ENCODE assay signal across 8 cellular contexts in the genomic region with DNA sequence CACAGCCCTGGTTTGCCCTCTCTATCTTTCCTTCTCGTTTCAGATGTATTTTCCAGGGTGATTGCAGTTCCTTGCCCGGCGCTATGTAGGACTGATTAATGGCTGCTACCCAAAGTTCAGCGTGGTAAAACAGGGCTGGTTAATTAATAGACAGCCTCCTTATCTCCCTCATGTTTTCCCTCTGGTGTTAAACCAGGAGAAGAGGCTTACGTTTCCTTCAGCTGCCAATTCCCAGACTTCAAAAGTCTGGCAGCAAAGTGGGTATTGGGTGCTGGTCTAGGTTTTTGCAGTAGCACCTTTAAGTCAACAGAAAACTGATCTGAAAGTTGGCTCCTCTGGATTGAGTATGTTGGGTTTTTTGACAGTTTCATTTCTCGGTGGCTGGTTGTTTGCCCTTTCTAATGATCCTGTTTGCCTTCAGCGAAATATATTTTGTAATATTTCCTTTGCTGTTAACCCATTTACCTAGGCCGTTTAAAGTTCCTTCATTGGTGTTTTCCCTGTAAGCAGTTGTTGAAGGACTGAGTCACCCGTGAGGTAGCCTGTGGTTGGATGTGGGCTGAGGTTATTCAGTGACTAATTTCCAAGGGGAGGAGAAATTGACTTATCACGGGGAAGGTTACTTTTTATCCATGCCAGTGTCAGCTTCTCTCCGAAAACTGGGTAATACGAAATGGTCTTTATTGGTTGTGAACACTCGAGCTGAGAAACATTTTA.
DNase-seq lines count a peak whose midpoint lies in the region; ATAC-seq and TF ChIP-seq lines count a peak whose summit lies in the region.

No MANE protein-coding gene starts in this region.

- H3K36me3 ChIP-seq in MM.1S (replicated peaks; ENCODE audit: insufficient read depth, low read length) = no peaks in the 10 kb centered on the region
- no peaks in the 10 kb centered on the region for H3K36me3 ChIP-seq in liver (ENCODE audit: control insufficient read depth in 4 of 4, insufficient read depth in 3 of 4, low read depth in 1 of 4, low read length in 3 of 4)
- H3K36me3 ChIP-seq in tibial nerve = no peaks in the 10 kb centered on the region

- ATAC-seq in GM21528 (IDR thresholded peaks at IDR 0.05; ENCODE audit: low FRiP score, unreplicated experiment) = peak; percentile 46
- ATAC-seq in activated naive CD8-positive, alpha-beta T cell treated with anti-CD3 and anti-CD28 coated beads, Interleukin-2, amount 50 U/mL, for 24 hours = peak; percentile 91

- peaks cover 79% of the 10 kb centered on the region for H3K79me2 ChIP-seq in MM.1S (ENCODE audit: low read length)

- DNase-seq in EH (ENCODE audit: low read depth) (peak; percentile 91), MM.1S (peak; percentile 60), tibial nerve (ENCODE audit: low spot score in 2 of 2) (no peak), putamen (ENCODE audit: low spot score) (no peak), anterior cingulate cortex (lab: John Stamatoyannopoulos, UW) (no peak)
- DNase-seq in activated naive CD8-positive, alpha-beta T cell treated with anti-CD3 and anti-CD28 coated beads, Interleukin-2, amount 50 U/mL, for 24 hours = peak; percentile 61

- peaks cover 20% of the 10 kb centered on the region for H3F3A ChIP-seq in MM.1S (ENCODE audit: insufficient read depth, low read length)

- TF ChIP-seq EP300 in tibial nerve (IDR thresholded peaks at IDR 0.05) = peak in 1 of 2 donors; percentile 35

- peaks cover 16% of the 10 kb centered on the region for H3K27me3 Mint-ChIP-seq in activated naive CD8-positive, alpha-beta T cell treated with anti-CD3 and anti-CD28 coated beads, Interleukin-2, amount 50 U/mL, for 24 hours

- H3K27ac Mint-ChIP-seq in activated naive CD8-positive, alpha-beta T cell treated with anti-CD3 and anti-CD28 coated beads, Interleukin-2, amount 50 U/mL, for 24 hours = peak overlapping the region; percentile 84

- H3K4me1 Mint-ChIP-seq in activated naive CD8-positive, alpha-beta T cell treated with anti-CD3 and anti-CD28 coated beads, Interleukin-2, amount 50 U/mL, for 24 hours = peaks cover 44% of the 10 kb centered on the region

- H3K4me2 ChIP-seq in MM.1S (ENCODE audit: low read depth, low read length) = peak overlapping the region; percentile 89

- peaks cover 41% of the 10 kb centered on the region for H3K4me1 ChIP-seq in MM.1S (ENCODE audit: low read length)
- peaks cover 9 to 49% (median 17%) of the 10 kb centered on the region in 4 donors for H3K4me1 ChIP-seq in liver (ENCODE audit: control insufficient read depth in 4 of 4, insufficient read depth in 4 of 4, low read length in 3 of 4)
- H3K4me1 ChIP-seq in tibial nerve = peaks cover 0 to 27% (median 8%) of the 10 kb centered on the region in 4 donors

- no peaks in the 10 kb centered on the region for H3K27me3 ChIP-seq in MM.1S (replicated peaks; ENCODE audit: insufficient read depth, low read length)
- H3K27me3 ChIP-seq in liver (ENCODE audit: control insufficient read depth in 4 of 4, insufficient read depth in 4 of 4, low read length in 3 of 4) = no peaks in the 10 kb centered on the region
- H3K27me3 ChIP-seq in tibial nerve = no peaks in the 10 kb centered on the region

- H3K9me3 Mint-ChIP-seq in activated naive CD8-positive, alpha-beta T cell treated with anti-CD3 and anti-CD28 coated beads, Interleukin-2, amount 50 U/mL, for 24 hours = no peaks in the 10 kb centered on the region

- no peak for TF ChIP-seq POLR2A in tibial nerve (IDR thresholded peaks at IDR 0.05)

- H3K9me3 ChIP-seq in MM.1S (replicated peaks; ENCODE audit: insufficient read depth, low read length) (no peaks in the 10 kb centered on the region), liver (ENCODE audit: control insufficient read depth in 4 of 4, low read length in 3 of 4) (no peaks in the 10 kb centered on the region), tibial nerve (no peaks in the 10 kb centered on the region)

- H3K27ac ChIP-seq in MM.1S (ENCODE audit: low read length) = peak overlapping the region; percentile 55; the same call in 1 of the 2 replicates
- peak overlapping the region; percentile 87 to 91 for H3K27ac ChIP-seq in liver (ENCODE audit: low read depth in 1 of 2, low read length in 2 of 2)
- H3K27ac ChIP-seq in tibial nerve = peak overlapping the region in 3 of 4 donors; percentile 37 to 77 (median 68)

- WGBS in liver = 23% methylated on average over 13 of the region's 13 CpGs
- 70 to 75% methylated on average over 13 of the region's 13 CpGs for WGBS in tibial nerve, 2 donors

- no peaks in the 10 kb centered on the region for H3K9me2 ChIP-seq in MM.1S (replicated peaks; ENCODE audit: insufficient read depth, low read length)

- no peak for TF ChIP-seq CTCF in MM.1S (IDR thresholded peaks at IDR 0.05; ENCODE audit: low read length)
- no peak for TF ChIP-seq CTCF in liver (IDR thresholded peaks at IDR 0.05; ENCODE audit: low read depth, low read length, missing input control)
- no peak for TF ChIP-seq CTCF in tibial nerve (IDR thresholded peaks at IDR 0.05)

- H4K20me1 ChIP-seq in MM.1S (ENCODE audit: insufficient read depth, low read length) = no peaks in the 10 kb centered on the region

- H3K4me3 Mint-ChIP-seq in activated naive CD8-positive, alpha-beta T cell treated with anti-CD3 and anti-CD28 coated beads, Interleukin-2, amount 50 U/mL, for 24 hours = peak overlapping the region; percentile 51

- H3K9ac ChIP-seq in MM.1S (ENCODE audit: low read length) (peak overlapping the region; percentile 7; the same call in 1 of the 2 replicates), liver (ENCODE audit: low read depth in 1 of 2, low read length in 2 of 2) (peak overlapping the region; percentile 82 to 87)

- H3K4me3 ChIP-seq in MM.1S (ENCODE audit: low read length) (peak overlapping the region; percentile 48), liver (ENCODE audit: low read depth in 1 of 3, low read length in 3 of 3) (peak overlapping the region; percentile 64 to 77 (median 67)), tibial nerve (peak overlapping the region in 2 of 4 donors; percentile 4 to 13)

- TF ChIP-seq RAD21 in liver (IDR thresholded peaks at IDR 0.05) = peak; percentile 14 to 30

- peaks cover 1% of the 10 kb centered on the region for H3K36me3 Mint-ChIP-seq in activated naive CD8-positive, alpha-beta T cell treated with anti-CD3 and anti-CD28 coated beads, Interleukin-2, amount 50 U/mL, for 24 hours (ENCODE audit: low read depth)

- H2AFZ ChIP-seq in MM.1S (ENCODE audit: low read length) = peak overlapping the region; percentile 32; the same call in 1 of the 2 replicates

TF ChIP-seq in liver, 16 proteins besides CTCF, POLR2A, EP300 and RAD21 (continues in another document):
- TF ChIP-seq FOXA1 (IDR thresholded peaks at IDR 0.05) (peak; percentile 72), JUND (IDR thresholded peaks at IDR 0.05) (peak; percentile 97), ATF3 (IDR thresholded peaks at IDR 0.05) (peak; percentile 92), YY1 (IDR thresholded peaks at IDR 0.05) (peak; percentile 94), RXRA (IDR thresholded peaks at IDR 0.05) (peak; percentile 78 to 83), NR2F2 (IDR thresholded peaks at IDR 0.05) (no peak), HNF4A (conservative IDR thresholded peaks at IDR 0.05) (peak; percentile 65 to 71), HNF4G (IDR thresholded peaks at IDR 0.05) (peak; percentile 40), EGR1 (IDR thresholded peaks at IDR 0.05; ENCODE audit: low read depth in 2 of 2) (peak; percentile 44 to 51), FOXA2 (IDR thresholded peaks at IDR 0.05) (peak; percentile 44), SP1 (IDR thresholded peaks at IDR 0.05) (peak; percentile 82)
- TF ChIP-seq, protein P1, sequence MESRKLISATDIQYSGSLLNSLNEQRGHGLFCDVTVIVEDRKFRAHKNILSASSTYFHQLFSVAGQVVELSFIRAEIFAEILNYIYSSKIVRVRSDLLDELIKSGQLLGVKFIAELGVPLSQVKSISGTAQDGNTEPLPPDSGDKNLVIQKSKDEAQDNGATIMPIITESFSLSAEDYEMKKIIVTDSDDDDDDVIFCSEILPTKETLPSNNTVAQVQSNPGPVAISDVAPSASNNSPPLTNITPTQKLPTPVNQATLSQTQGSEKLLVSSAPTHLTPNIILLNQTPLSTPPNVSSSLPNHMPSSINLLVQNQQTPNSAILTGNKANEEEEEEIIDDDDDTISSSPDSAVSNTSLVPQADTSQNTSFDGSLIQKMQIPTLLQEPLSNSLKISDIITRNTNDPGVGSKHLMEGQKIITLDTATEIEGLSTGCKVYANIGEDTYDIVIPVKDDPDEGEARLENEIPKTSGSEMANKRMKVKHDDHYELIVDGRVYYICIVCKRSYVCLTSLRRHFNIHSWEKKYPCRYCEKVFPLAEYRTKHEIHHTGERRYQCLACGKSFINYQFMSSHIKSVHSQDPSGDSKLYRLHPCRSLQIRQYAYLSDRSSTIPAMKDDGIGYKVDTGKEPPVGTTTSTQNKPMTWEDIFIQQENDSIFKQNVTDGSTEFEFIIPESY (IDR thresholded peaks at IDR 0.05) = peak; percentile 69
- TF ChIP-seq, protein P2, sequence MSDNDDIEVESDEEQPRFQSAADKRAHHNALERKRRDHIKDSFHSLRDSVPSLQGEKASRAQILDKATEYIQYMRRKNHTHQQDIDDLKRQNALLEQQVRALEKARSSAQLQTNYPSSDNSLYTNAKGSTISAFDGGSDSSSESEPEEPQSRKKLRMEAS (IDR thresholded peaks at IDR 0.05) = peak; percentile 86

Comparison
In these comparisons a context has a peak if more than half of its experiments do, and no peak if none do; other contexts are left out.
1. DNase-seq: peak in EH (single experiment), MM.1S (single experiment) and activated naive CD8-positive, alpha-beta T cell treated with anti-CD3 and anti-CD28 coated beads, Interleukin-2, amount 50 U/mL, for 24 hours (single experiment); none in tibial nerve (0 of 2), putamen (single experiment) and anterior cingulate cortex (0 of 58).
2. Peak in every context shown above with its lines, with median percentiles within 50 percentile points of each other: H3K27ac ChIP-seq.